ENCODE assay signal across 30 cellular contexts in genomic region chr2:168655207-168655606, GRCh38.
"Had no signal": no experiment of that assay in that cellular context is flagged by ENCODE, and none has a peak within 500 bp of the region (broad histone marks: within the 10 kb centered on the region; RNA-seq: fewer than 3 reads in every experiment).

No MANE protein-coding gene starts in this region.

- H3K27ac Mint-ChIP-seq: activated CD4-positive, alpha-beta memory T cell treated with anti-CD3 and anti-CD28 coated beads for 36 hours; activated CD4-positive, alpha-beta T cell treated with anti-CD3 and anti-CD28 coated beads for 36 hours; activated CD4-positive, alpha-beta T cell treated with anti-CD3 and anti-CD28 coated beads, Interleukin-2, amount 10 ng/mL, durations not matched to agents 24 days and 14 days; activated CD8-positive, alpha-beta memory T cell treated with anti-CD3 and anti-CD28 coated beads, Interleukin-2, amount 10 ng/mL, durations not matched to agents 7 days and 5 days; activated CD8-positive, alpha-beta T cell treated with anti-CD3 and anti-CD28 coated beads, Interleukin-2, amount 10 ng/mL, durations not matched to agents 7 days and 5 days; activated naive CD4-positive, alpha-beta T cell treated with anti-CD3 and anti-CD28 coated beads for 36 hours; activated naive CD4-positive, alpha-beta T cell treated with anti-CD3 and anti-CD28 coated beads, Interleukin-2, amount 50 U/mL, for 24 hours; activated naive CD8-positive, alpha-beta T cell treated with anti-CD3 and anti-CD28 coated beads for 36 hours; activated naive CD8-positive, alpha-beta T cell treated with anti-CD3 and anti-CD28 coated beads, Interleukin-2, amount 50 U/mL, for 24 hours; activated T-helper 1 cell treated with anti-CD3 and anti-CD28 coated beads, Interleukin-12 subunit alpha, Interleukin-12 subunit beta, Interleukin-2, Interleukin-4 antibody, amounts not matched to agents 30 ng/mL and 10 ng/mL and 1 ng/mL, durations not matched to agents 14 hours and 24 hours and 36 hours; activated T-helper 2 cell treated with anti-CD3 and anti-CD28 coated beads, Interferon-gamma antibody, Interleukin-2, Interleukin-4, amounts not matched to agents 10 μg/mL and 5 μg/mL and 100 μg/mL, durations not matched to agents 14 hours and 24 hours and 36 hours had no signal

- H3K9me3 Mint-ChIP-seq: activated CD4-positive, alpha-beta memory T cell treated with anti-CD3 and anti-CD28 coated beads for 36 hours; activated CD4-positive, alpha-beta T cell treated with anti-CD3 and anti-CD28 coated beads, Interleukin-2, amount 10 ng/mL, durations not matched to agents 24 days and 14 days; activated naive CD4-positive, alpha-beta T cell treated with anti-CD3 and anti-CD28 coated beads for 36 hours; activated naive CD4-positive, alpha-beta T cell treated with anti-CD3 and anti-CD28 coated beads, Interleukin-2, amount 50 U/mL, for 24 hours; activated naive CD8-positive, alpha-beta T cell treated with anti-CD3 and anti-CD28 coated beads for 36 hours; activated naive CD8-positive, alpha-beta T cell treated with anti-CD3 and anti-CD28 coated beads, Interleukin-2, amount 50 U/mL, for 24 hours; activated T-helper 1 cell treated with anti-CD3 and anti-CD28 coated beads, Interleukin-12 subunit alpha, Interleukin-12 subunit beta, Interleukin-2, Interleukin-4 antibody, amounts not matched to agents 30 ng/mL and 10 ng/mL and 1 ng/mL, durations not matched to agents 14 hours and 24 hours and 36 hours; activated T-helper 2 cell treated with anti-CD3 and anti-CD28 coated beads, Interferon-gamma antibody, Interleukin-2, Interleukin-4, amounts not matched to agents 10 μg/mL and 5 μg/mL and 100 μg/mL, durations not matched to agents 14 hours and 24 hours and 36 hours had no signal

- H3K4me1 Mint-ChIP-seq: activated CD4-positive, alpha-beta T cell treated with anti-CD3 and anti-CD28 coated beads, Interleukin-2, amount 10 ng/mL, durations not matched to agents 24 days and 14 days; activated CD8-positive, alpha-beta memory T cell treated with anti-CD3 and anti-CD28 coated beads, Interleukin-2, amount 10 ng/mL, durations not matched to agents 7 days and 5 days had no signal

- H3K36me3 ChIP-seq: adrenal gland, esophagus squamous epithelium, gastroesophageal sphincter had no signal

- H3K4me3 Mint-ChIP-seq: activated CD4-positive, alpha-beta memory T cell treated with anti-CD3 and anti-CD28 coated beads for 36 hours; activated CD4-positive, alpha-beta T cell treated with anti-CD3 and anti-CD28 coated beads for 36 hours; activated CD4-positive, alpha-beta T cell treated with anti-CD3 and anti-CD28 coated beads, Interleukin-2, amount 10 ng/mL, durations not matched to agents 24 days and 14 days; activated CD8-positive, alpha-beta memory T cell treated with anti-CD3 and anti-CD28 coated beads, Interleukin-2, amount 10 ng/mL, durations not matched to agents 7 days and 5 days; activated CD8-positive, alpha-beta T cell treated with anti-CD3 and anti-CD28 coated beads, Interleukin-2, amount 10 ng/mL, durations not matched to agents 7 days and 5 days; activated naive CD4-positive, alpha-beta T cell treated with anti-CD3 and anti-CD28 coated beads for 36 hours; activated naive CD4-positive, alpha-beta T cell treated with anti-CD3 and anti-CD28 coated beads, Interleukin-2, amount 50 U/mL, for 24 hours; activated naive CD8-positive, alpha-beta T cell treated with anti-CD3 and anti-CD28 coated beads for 36 hours; activated naive CD8-positive, alpha-beta T cell treated with anti-CD3 and anti-CD28 coated beads, Interleukin-2, amount 50 U/mL, for 24 hours; activated T-helper 1 cell treated with anti-CD3 and anti-CD28 coated beads, Interleukin-12 subunit alpha, Interleukin-12 subunit beta, Interleukin-2, Interleukin-4 antibody, amounts not matched to agents 30 ng/mL and 10 ng/mL and 1 ng/mL, durations not matched to agents 14 hours and 24 hours and 36 hours had no signal

- H3K27me3 Mint-ChIP-seq: activated CD4-positive, alpha-beta memory T cell treated with anti-CD3 and anti-CD28 coated beads for 36 hours; activated CD4-positive, alpha-beta T cell treated with anti-CD3 and anti-CD28 coated beads for 36 hours; activated CD4-positive, alpha-beta T cell treated with anti-CD3 and anti-CD28 coated beads, Interleukin-2, amount 10 ng/mL, durations not matched to agents 24 days and 14 days; activated CD8-positive, alpha-beta memory T cell treated with anti-CD3 and anti-CD28 coated beads, Interleukin-2, amount 10 ng/mL, durations not matched to agents 7 days and 5 days; activated naive CD4-positive, alpha-beta T cell treated with anti-CD3 and anti-CD28 coated beads, Interleukin-2, amount 50 U/mL, for 24 hours; activated naive CD8-positive, alpha-beta T cell treated with anti-CD3 and anti-CD28 coated beads for 36 hours; activated naive CD8-positive, alpha-beta T cell treated with anti-CD3 and anti-CD28 coated beads, Interleukin-2, amount 50 U/mL, for 24 hours had no signal

- H3K36me3 Mint-ChIP-seq: activated CD4-positive, alpha-beta memory T cell treated with anti-CD3 and anti-CD28 coated beads for 36 hours; activated CD8-positive, alpha-beta memory T cell treated with anti-CD3 and anti-CD28 coated beads, Interleukin-2, amount 10 ng/mL, durations not matched to agents 7 days and 5 days had no signal

- H3K27me3 ChIP-seq: adrenal gland, body of pancreas, esophagus squamous epithelium, gastroesophageal sphincter had no signal

- H3K9me3 ChIP-seq: adrenal gland, body of pancreas, esophagus squamous epithelium, gastroesophageal sphincter had no signal

- H3K27ac ChIP-seq: adrenal gland, body of pancreas, epithelial cell of prostate, esophagus squamous epithelium, gastroesophageal sphincter had no signal

- DNase-seq: activated CD4-positive, alpha-beta memory T cell treated with anti-CD3 and anti-CD28 coated beads for 36 hours; activated CD4-positive, alpha-beta T cell treated with anti-CD3 and anti-CD28 coated beads for 36 hours; activated CD4-positive, alpha-beta T cell treated with anti-CD3 and anti-CD28 coated beads, Interleukin-2, amount 10 ng/mL, durations not matched to agents 24 days and 14 days; activated CD4-positive, CD25-positive, alpha-beta regulatory T cell; activated CD4-positive, CD25-positive, alpha-beta regulatory T cell treated with anti-CD3 and anti-CD28 coated beads, Interleukin-2, amount 50 U/mL, for 72 hours; activated CD8-positive, alpha-beta memory T cell treated with anti-CD3 and anti-CD28 coated beads, Interleukin-2, amount 10 ng/mL, durations not matched to agents 7 days and 5 days; activated CD8-positive, alpha-beta memory T cell treated with anti-CD3 and anti-CD28 coated beads, Interleukin-2, amount 50 U/mL, for 4 hours; activated CD8-positive, alpha-beta T cell treated with anti-CD3 and anti-CD28 coated beads, Interleukin-2, amount 10 ng/mL, durations not matched to agents 7 days and 5 days; activated effector memory CD4-positive, alpha-beta T cell treated with anti-CD3 and anti-CD28 coated beads, Interleukin-2, amount 50 U/mL, for 16 hours; activated naive CD4-positive, alpha-beta T cell treated with anti-CD3 and anti-CD28 coated beads for 36 hours; activated naive CD8-positive, alpha-beta T cell treated with anti-CD3 and anti-CD28 coated beads for 36 hours; activated naive CD8-positive, alpha-beta T cell treated with anti-CD3 and anti-CD28 coated beads, Interleukin-2, amount 50 U/mL, for 24 hours; activated T-cell treated with anti-CD3 and anti-CD28 coated beads, Interleukin-2, amount 50 U/mL, for 1 hour; activated T-cell treated with anti-CD3 and anti-CD28 coated beads, Interleukin-2, amount 50 U/mL, for 48 hours; adrenal gland; amygdala; aorta; body of pancreas; caudate nucleus; effector CD8-positive, alpha-beta T cell; esophagus squamous epithelium; foreskin melanocyte; T-helper 2 cell had no signal

- ATAC-seq: activated CD4-positive, alpha-beta T cell treated with anti-CD3 and anti-CD28 coated beads for 36 hours; activated CD8-positive, alpha-beta memory T cell treated with anti-CD3 and anti-CD28 coated beads, Interleukin-2, amount 10 ng/mL, durations not matched to agents 7 days and 5 days; activated CD8-positive, alpha-beta T cell treated with anti-CD3 and anti-CD28 coated beads, Interleukin-2, amount 10 ng/mL, durations not matched to agents 7 days and 5 days; activated naive CD8-positive, alpha-beta T cell treated with anti-CD3 and anti-CD28 coated beads, Interleukin-2, amount 50 U/mL, for 24 hours; body of pancreas; gastroesophageal sphincter had no signal

- FAIRE-seq: endometrium, endothelial cell of umbilical vein had no signal

- H3K4me3 ChIP-seq: adrenal gland, body of pancreas, esophagus squamous epithelium, gastroesophageal sphincter had no signal
